In the genomic region with DNA sequence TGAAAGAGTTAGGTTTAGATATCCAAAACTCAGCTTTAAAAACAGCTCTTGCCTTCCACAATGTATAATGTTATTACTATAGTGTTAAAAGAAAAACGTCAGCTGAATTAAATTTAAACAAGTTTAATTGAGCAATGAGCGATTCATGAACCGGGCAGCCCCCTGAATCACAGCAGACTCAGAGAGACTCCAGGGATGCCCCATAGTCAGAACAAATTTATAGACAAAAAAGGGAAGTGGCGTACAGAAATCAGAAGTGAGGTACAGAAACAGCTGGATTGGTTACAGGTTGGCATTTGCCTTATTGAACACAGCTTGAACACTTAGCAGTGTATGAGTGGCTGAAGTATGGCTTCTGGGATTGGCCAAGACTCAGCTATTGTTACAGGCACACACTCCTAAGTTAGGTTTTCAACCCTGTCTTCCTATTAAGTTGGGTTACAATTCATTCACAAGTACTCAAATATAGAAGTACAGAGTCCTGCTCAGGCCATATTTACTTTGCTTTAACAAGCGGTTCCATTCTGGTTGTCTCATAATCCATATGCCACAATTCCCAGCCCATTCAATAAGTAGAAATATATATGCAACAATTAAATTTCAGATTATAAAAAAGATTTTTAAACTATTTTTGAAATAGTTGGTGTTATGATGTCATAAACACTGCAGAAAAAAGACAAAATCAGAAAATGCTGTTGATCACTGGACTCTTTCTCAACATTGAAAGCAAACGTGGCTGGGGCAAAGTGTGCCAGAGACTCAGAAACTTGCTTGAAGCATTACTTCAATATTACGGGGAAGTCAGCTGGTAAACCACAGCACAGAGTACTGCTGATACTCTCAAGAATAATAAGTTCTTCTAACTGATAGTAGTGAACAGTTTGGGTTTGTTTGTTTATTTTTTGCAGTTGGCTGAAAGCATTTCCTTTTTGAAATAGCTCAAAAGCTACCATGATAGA, we compare ENCODE assay signal across 9 cellular contexts.
"Had no signal": no experiment of that assay in that cellular context is flagged by ENCODE, and none has a peak within 500 bp of the region (broad histone marks: within the 10 kb centered on the region; RNA-seq: fewer than 3 reads in every experiment).

No MANE protein-coding gene starts in this region.

- H3K4me3 Mint-ChIP-seq: GM23338, IgD-negative memory B cell had no signal

- H3K27me3 Mint-ChIP-seq: IgD-negative memory B cell had no signal

- FAIRE-seq: H1, HTR-8/SVneo had no signal

- H3K36me3 Mint-ChIP-seq: IgD-negative memory B cell had no signal

- H3K9me3 Mint-ChIP-seq: GM23338 had no signal

- H2AFZ ChIP-seq: GM23338 had no signal

- H3K36me3 ChIP-seq: HAP-1 had no signal

- H3K4me2 ChIP-seq: GM23338, KMS-11 had no signal

- H3K4me1 Mint-ChIP-seq: GM23338, IgD-negative memory B cell had no signal

- H3K4me1 ChIP-seq: HAP-1 had no signal

- H3K27ac Mint-ChIP-seq: GM23338, IgD-negative memory B cell had no signal

- ATAC-seq: GM23338, HCT116 had no signal

- H3K9me3 ChIP-seq: HAP-1 had no signal

- DNase-seq: H7, KBM-7 had no signal

- H3K9ac ChIP-seq: KMS-11 had no signal

- H3K4me3 ChIP-seq: GM23338, HAP-1 had no signal

- H3K27ac ChIP-seq: KMS-11 had no signal
